Comparison of ENCODE assay signal across 1 cellular context in the genomic region with DNA sequence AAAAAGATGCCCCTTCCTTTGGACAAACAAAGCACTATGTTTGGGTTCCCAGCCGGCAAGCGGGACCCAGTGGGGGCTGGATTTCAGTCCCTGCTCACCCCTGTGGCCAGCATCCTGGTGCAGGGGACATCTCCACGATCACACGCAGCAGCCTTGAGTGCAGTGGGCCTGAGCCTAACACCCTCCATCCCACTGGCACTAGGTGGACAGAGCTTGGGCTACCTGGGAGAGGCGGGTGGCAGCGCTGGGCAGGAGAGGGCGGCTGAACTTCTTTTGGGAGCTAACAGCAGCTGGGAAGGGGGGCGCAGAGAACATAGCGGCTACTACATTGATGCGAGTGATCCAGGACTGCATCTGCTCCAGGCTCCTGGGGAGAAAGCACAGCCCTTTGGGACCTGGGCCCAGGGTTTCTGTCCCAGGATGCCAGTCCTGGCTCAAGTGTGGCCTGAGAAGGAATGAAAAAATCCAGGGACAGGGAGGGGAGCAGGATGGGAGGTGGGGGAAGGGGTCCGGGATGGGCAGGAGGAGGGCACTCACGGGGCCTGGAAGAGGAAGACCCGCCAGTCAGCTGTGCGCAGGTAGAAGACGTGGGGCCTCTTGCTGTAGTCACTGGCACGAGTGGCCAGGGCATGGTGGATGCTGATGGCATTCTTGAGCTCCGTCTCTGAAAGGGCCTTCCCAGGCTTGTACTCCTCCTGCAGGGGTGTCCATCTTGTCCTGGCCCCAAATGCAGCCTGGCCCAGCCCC.
TF ChIP-seq lines count a peak whose summit lies in the region.

No MANE protein-coding gene starts in this region.

TF ChIP-seq in H1, 55 proteins besides CTCF, POLR2A, EP300 and RAD21:
- TF ChIP-seq CHD2 (IDR thresholded peaks at IDR 0.05; ENCODE audit: low read length): no peak
- 0 out of 2 replicates have a peak, but pooled peaks have one; percentile 5 for TF ChIP-seq POLR2AphosphoS5 (IDR thresholded peaks at IDR 0.05; ENCODE audit: low read depth, low read length)
- TF ChIP-seq SP2 (IDR thresholded peaks at IDR 0.05; ENCODE audit: low read length): no peak
TF ChIP-seq in H1: peak in this region for 1.
